12 cellular contexts compared by ENCODE assay signal in genomic region chr7:131183611-131184119, GRCh38.
A peak's percentile ranks its signal among the peaks of the same experiment; 100 is the strongest.
DNase-seq lines count a peak whose midpoint lies in the region; ATAC-seq, FAIRE-seq and TF ChIP-seq lines count a peak whose summit lies in the region.
"Had no signal": no experiment of that assay in that cellular context is flagged by ENCODE, and none has a peak within 500 bp of the region (broad histone marks: within the 10 kb centered on the region; RNA-seq: fewer than 3 reads in every experiment).

No MANE protein-coding gene starts in this region.

- peaks cover 46% of the 10 kb centered on the region for H3K4me1 Mint-ChIP-seq in activated naive CD8-positive, alpha-beta T cell treated with anti-CD3 and anti-CD28 coated beads, Interleukin-2, amount 50 U/mL, for 24 hours

- H3K27ac ChIP-seq in Peyer's patch: no peak overlapping the region
- H3K27ac ChIP-seq in osteoblast (ENCODE audit: low read depth, low read length): no peak overlapping the region

- peak overlapping the region; percentile 41 for H3K27ac Mint-ChIP-seq in activated naive CD8-positive, alpha-beta T cell treated with anti-CD3 and anti-CD28 coated beads, Interleukin-2, amount 50 U/mL, for 24 hours

- H3K4me3 ChIP-seq in Peyer's patch: no peak overlapping the region
- no peak overlapping the region for H3K4me3 ChIP-seq in osteoblast (ENCODE audit: insufficient read depth, low read length)
- H3K4me3 ChIP-seq: smooth muscle cell had no signal

- DNase-seq in activated T-cell treated with anti-CD3 and anti-CD28 coated beads, Interleukin-2, amount 50 U/mL, for 1 hour: peak; percentile 31
- DNase-seq in activated T-cell treated with anti-CD3 and anti-CD28 coated beads for 4 hours (no peak), Peyer's patch (peak in 2 of 3 donors; percentile 28 to 72), osteoblast (ENCODE audit: insufficient read length, low spot score, missing footprints) (peak; percentile 34), H54 (ENCODE audit: insufficient read length, low spot score) (no peak), cortex of kidney (lab: John Stamatoyannopoulos, UW) (no peak), epidermal melanocyte (ENCODE audit: insufficient read length, low spot score) (no peak)
- no peak for DNase-seq in activated naive CD8-positive, alpha-beta T cell treated with anti-CD3 and anti-CD28 coated beads, Interleukin-2, amount 50 U/mL, for 24 hours
- DNase-seq: DMS153, NCI-H524, occipital lobe had no signal

- H3K9me3 ChIP-seq in Peyer's patch (no peaks in the 10 kb centered on the region), osteoblast (ENCODE audit: low read depth, low read length) (no peaks in the 10 kb centered on the region)

- no peaks in the 10 kb centered on the region for H4K20me1 ChIP-seq in osteoblast (ENCODE audit: insufficient read depth, low read length)

- H3K9me3 Mint-ChIP-seq in activated naive CD8-positive, alpha-beta T cell treated with anti-CD3 and anti-CD28 coated beads, Interleukin-2, amount 50 U/mL, for 24 hours: no peaks in the 10 kb centered on the region

- peaks cover 5% of the 10 kb centered on the region for H3K36me3 Mint-ChIP-seq in activated naive CD8-positive, alpha-beta T cell treated with anti-CD3 and anti-CD28 coated beads, Interleukin-2, amount 50 U/mL, for 24 hours (ENCODE audit: low read depth)

- FAIRE-seq in H54 (lab: Jason Lieb, UNC): no peak

- no peak overlapping the region for H3K4me2 ChIP-seq in osteoblast (ENCODE audit: insufficient read depth, low read length)
- H3K4me2 ChIP-seq: smooth muscle cell had no signal

- H3K27me3 ChIP-seq in Peyer's patch (no peaks in the 10 kb centered on the region), osteoblast (ENCODE audit: insufficient read depth, low read length) (no peaks in the 10 kb centered on the region)

- no peak for TF ChIP-seq CTCF in Peyer's patch (IDR thresholded peaks at IDR 0.05)
- no peak for TF ChIP-seq CTCF in osteoblast (IDR thresholded peaks at IDR 0.05; ENCODE audit: extremely low read depth, low read depth, low read length)

- peaks cover 1% of the 10 kb centered on the region for H3K27me3 Mint-ChIP-seq in activated naive CD8-positive, alpha-beta T cell treated with anti-CD3 and anti-CD28 coated beads, Interleukin-2, amount 50 U/mL, for 24 hours

- H3K4me1 ChIP-seq in Peyer's patch: no peaks in the 10 kb centered on the region
- H3K4me1 ChIP-seq in osteoblast (ENCODE audit: insufficient read depth, low read length): peaks cover 5% of the 10 kb centered on the region

- no peaks in the 10 kb centered on the region for H3K36me3 ChIP-seq in Peyer's patch
- H3K36me3 ChIP-seq in osteoblast (ENCODE audit: insufficient read depth, low read length): no peaks in the 10 kb centered on the region

- no peak overlapping the region for H2AFZ ChIP-seq in osteoblast (ENCODE audit: low read length)

- no peak for TF ChIP-seq POLR2A in Peyer's patch (IDR thresholded peaks at IDR 0.05)
- no peak for TF ChIP-seq POLR2A in H54 (IDR thresholded peaks at IDR 0.05; ENCODE audit: low read depth, low read length)

- no peak for ATAC-seq in activated naive CD8-positive, alpha-beta T cell treated with anti-CD3 and anti-CD28 coated beads, Interleukin-2, amount 50 U/mL, for 24 hours

- H3K4me3 Mint-ChIP-seq in activated naive CD8-positive, alpha-beta T cell treated with anti-CD3 and anti-CD28 coated beads, Interleukin-2, amount 50 U/mL, for 24 hours: no peak overlapping the region

- no peaks in the 10 kb centered on the region for H3K79me2 ChIP-seq in osteoblast (ENCODE audit: insufficient read depth, low read length)

Comparison
In these comparisons a context has a peak if more than half of its experiments do, and no peak if none do; other contexts are left out.
1. DNase-seq: peak in activated T-cell treated with anti-CD3 and anti-CD28 coated beads, Interleukin-2, amount 50 U/mL, for 1 hour (single experiment), Peyer's patch (2 of 3) and osteoblast (single experiment); none in activated T-cell treated with anti-CD3 and anti-CD28 coated beads for 4 hours (single experiment), activated naive CD8-positive, alpha-beta T cell treated with anti-CD3 and anti-CD28 coated beads, Interleukin-2, amount 50 U/mL, for 24 hours (single experiment), H54 (single experiment), cortex of kidney (single experiment) and epidermal melanocyte (single experiment).